In the genomic region with DNA sequence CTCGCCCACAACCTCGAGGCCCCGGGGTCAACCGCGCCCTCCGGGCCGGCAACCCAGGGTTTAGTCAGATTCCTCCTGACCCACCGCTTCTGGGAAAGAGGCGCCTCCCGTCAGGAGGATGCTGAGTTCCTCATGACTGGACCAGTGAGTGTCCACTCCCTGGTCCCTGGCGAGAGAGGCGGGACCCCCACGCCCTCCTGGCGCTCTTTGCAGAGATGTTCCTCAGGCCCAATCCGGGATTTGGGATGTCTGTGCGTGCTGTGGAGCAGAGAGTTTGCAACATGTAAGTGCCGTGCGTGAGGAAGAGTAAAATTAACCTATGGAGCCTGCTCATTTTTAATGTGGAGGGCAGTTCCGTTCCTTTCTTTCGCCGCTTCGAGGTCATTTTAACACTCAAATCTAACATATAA, we compare ENCODE assay signal across 8 cellular contexts. TPM values are rescaled to one million over a fixed set of nuclear protein-coding genes. Genes with fewer than 3 reads are reported as not detected.
A peak's percentile ranks its signal among the peaks of the same experiment; 100 is the strongest.
DNase-seq lines count a peak whose midpoint lies in the region; ATAC-seq and TF ChIP-seq lines count a peak whose summit lies in the region.

No MANE protein-coding gene starts in this region.

- H3K9me3 Mint-ChIP-seq in activated T-cell treated with anti-CD3 and anti-CD28 coated beads, Interleukin-2, amount 50 U/mL, for 72 hours = peaks cover 13 to 22% of the 10 kb centered on the region in 2 donors

- H3K36me3 ChIP-seq in A673 (ENCODE audit: insufficient read depth, low read length, poor library complexity, severe bottlenecking) (peaks cover 4% of the 10 kb centered on the region), prostate gland (no peaks in the 10 kb centered on the region)

- no peaks in the 10 kb centered on the region for H3K27me3 Mint-ChIP-seq in activated T-cell treated with anti-CD3 and anti-CD28 coated beads, Interleukin-2, amount 50 U/mL, for 72 hours (ENCODE audit: low read depth)

- peak overlapping the region; percentile 78 for H3K27ac ChIP-seq in A673 (ENCODE audit: low read depth, low read length, poor library complexity, severe bottlenecking)
- H3K27ac ChIP-seq in prostate gland = peak overlapping the region; percentile 95 to 97

- no peak for TF ChIP-seq POLR2A in prostate gland (IDR thresholded peaks at IDR 0.05)

- CTCF ChIA-PET in A673 (lab: Charles Lee) = no interaction called here

- peaks cover 21% of the 10 kb centered on the region for H3K4me1 Mint-ChIP-seq in activated T-cell treated with anti-CD3 and anti-CD28 coated beads, Interleukin-2, amount 50 U/mL, for 72 hours (ENCODE audit: low read depth)

- H3K27me3 ChIP-seq in A673 (replicated peaks; ENCODE audit: insufficient read depth, low read depth, low read length, poor library complexity) = no peaks in the 10 kb centered on the region
- H3K27me3 ChIP-seq in prostate gland (replicated peaks; ENCODE audit: insufficient read depth) = no peaks in the 10 kb centered on the region

- peaks cover 4% of the 10 kb centered on the region for H3K4me1 ChIP-seq in A673 (ENCODE audit: insufficient read depth, low read length, poor library complexity, severe bottlenecking)
- H3K4me1 ChIP-seq in prostate gland (replicated peaks) = no peaks in the 10 kb centered on the region

- H3K4me3 Mint-ChIP-seq in activated T-cell treated with anti-CD3 and anti-CD28 coated beads, Interleukin-2, amount 50 U/mL, for 72 hours = peak overlapping the region; percentile 98 to 99

- H3K9me3 ChIP-seq in A673 (ENCODE audit: low read depth, low read length, poor library complexity, severe bottlenecking) (no peaks in the 10 kb centered on the region), prostate gland (no peaks in the 10 kb centered on the region)

- TF ChIP-seq CTCF in A673 (conservative IDR thresholded peaks at IDR 0.05; ENCODE audit: low read depth, low read length) (no peak), prostate gland (IDR thresholded peaks at IDR 0.05) (no peak)

- no peak for ATAC-seq in activated T-cell treated with anti-CD3 and anti-CD28 coated beads, Interleukin-2, amount 50 U/mL, for 72 hours (replicated peaks in 1 of 2)
- ATAC-seq in Right ventricle myocardium superior (ENCODE audit: poor library complexity) (peak; percentile 51), HG02763 (IDR thresholded peaks at IDR 0.05; ENCODE audit: unreplicated experiment) (no peak)

- peak overlapping the region; percentile 84 for H3K4me3 ChIP-seq in A673 (ENCODE audit: low read depth, low read length, poor library complexity, severe bottlenecking)
- H3K4me3 ChIP-seq in prostate gland = peak overlapping the region; percentile 66 to 89

- intact Hi-C loops in A673 (cut with micrococcal nuclease; ENCODE audit: unreplicated experiment) (loop anchor here (5.0 kb wide), 2 partner anchors 109 to 449 kb away; a partner anchor contains a TSS), Right ventricle myocardium superior (cut with DNase I) (loop anchor here (5.0 kb wide), 1 partner anchor 109 kb away; a partner anchor contains a TSS), prostate gland (cut with DNase I) (loop anchor here (5.0 kb wide), 1 partner anchor 169 kb away; a partner anchor contains a TSS)

- POLR2A ChIA-PET in A673 (lab: Charles Lee; ENCODE audit: low non-redundant PET) = no interaction called here

- WGBS in prostate gland = under 1% methylated on average over 22 of the region's 22 CpGs

- peak; percentile 30 for DNase-seq in A673 (ENCODE audit: low spot score)
- peak; percentile 87 for DNase-seq in HCEC 1CT
- no peak for DNase-seq in activated T-cell treated with anti-CD3 and anti-CD28 coated beads, Interleukin-2, amount 50 U/mL, for 72 hours
- no peak for DNase-seq in Right ventricle myocardium superior
- no peak for DNase-seq in prostate gland (ENCODE audit: low spot score)
- no peak for DNase-seq in NCI-H1105 treated with DMSO at 0.1 percent for 48 hours (lab: John Stamatoyannopoulos, UW)
- no peak for DNase-seq in NCI-H2081 treated with DMSO at 0.1 percent for 48 hours (lab: John Stamatoyannopoulos, UW)

- peak overlapping the region; percentile 86 for H3K27ac Mint-ChIP-seq in activated T-cell treated with anti-CD3 and anti-CD28 coated beads, Interleukin-2, amount 50 U/mL, for 72 hours

- H3K36me3 Mint-ChIP-seq in activated T-cell treated with anti-CD3 and anti-CD28 coated beads, Interleukin-2, amount 50 U/mL, for 72 hours (ENCODE audit: insufficient read depth in 2 of 2) = peaks cover 20 to 25% of the 10 kb centered on the region in 2 donors

- BruUV-seq in A673 (replicated peaks; lab: Mats Ljungman, UMichigan) = no TSS peak

RNA-seq across cellular contexts. Expression of a gene that starts 0.8 kb away (rescaled TPM):
- total RNA-seq in A673 (2021) (52.5 and 62.1 TPM in 2 replicates), Right ventricle myocardium superior (14.2 TPM), prostate gland (100 to 1,000 TPM in 1 of 2 donors, 10 to 100 TPM in 1; 59.0 to 147 TPM)
- total RNA-seq in activated T-cell treated with anti-CD3 and anti-CD28 coated beads, Interleukin-2, amount 50 U/mL, for 72 hours = 10 to 100 TPM; 33.0 to 36.7 TPM

Comparison
In these comparisons a context has a peak if more than half of its experiments do, and no peak if none do; other contexts are left out.
1. DNase-seq: peak in A673 (single experiment) and HCEC 1CT (single experiment); none in activated T-cell treated with anti-CD3 and anti-CD28 coated beads, Interleukin-2, amount 50 U/mL, for 72 hours (0 of 2), Right ventricle myocardium superior (single experiment), prostate gland (single experiment), NCI-H1105 treated with DMSO at 0.1 percent for 48 hours (single experiment) and NCI-H2081 treated with DMSO at 0.1 percent for 48 hours (single experiment).